In genomic region chr1:31657020-31657804, GRCh38 we compare ENCODE assay signal across 21 cellular contexts. TPM values are rescaled to one million over a fixed set of nuclear protein-coding genes. Genes with fewer than 3 reads are reported as not detected.
DNase-seq lines count a peak whose midpoint lies in the region; ATAC-seq and TF ChIP-seq lines count a peak whose summit lies in the region.
"Had no signal": no experiment of that assay in that cellular context is flagged by ENCODE, and none has a peak within 500 bp of the region (broad histone marks: within the 10 kb centered on the region; RNA-seq: fewer than 3 reads in every experiment).

No MANE protein-coding gene starts in this region.

- peaks cover 15% of the 10 kb centered on the region for H3K4me1 Mint-ChIP-seq in chondrocyte (ENCODE audit: low read depth)
- H3K4me1 Mint-ChIP-seq: CD4-positive, alpha-beta memory T cell; GM23338 had no signal

- intact Hi-C loops in Right ventricle myocardium superior (cut with DNase I), result no loop called here
- intact Hi-C loops in left ventricle myocardium superior (cut with micrococcal nuclease), result no loop called here
- intact Hi-C loops in posterior vena cava (cut with DNase I), result no loop called here

- DNase-seq in Right ventricle myocardium superior, result peak; percentile 17
- DNase-seq in left ventricle myocardium superior, result no peak
- DNase-seq in chondrocyte (ENCODE audit: low spot score), result no peak
- peak; percentile 74 for DNase-seq in posterior vena cava (ENCODE audit: low spot score)
- DNase-seq in HPDE6-E6E7 (ENCODE audit: extremely low spot score), result no peak
- DNase-seq in mesenteric fat pad (ENCODE audit: low spot score), result no peak
- no peak for DNase-seq in NCI-H69 (lab: John Stamatoyannopoulos, UW)
- DNase-seq: C1 segment of cervical spinal cord, Caco-2, HFFc6, IMR-90, MM.1S, NCI-H1694, NCI-H2029 treated with DMSO at 0.1 percent for 48 hours, NCI-H446 treated with DMSO at 0.1 percent for 48 hours, NCI-H526, RPMI8226, SHP77 treated with DMSO at 0.1 percent for 48 hours had no signal

- no peaks in the 10 kb centered on the region for H3K9me3 Mint-ChIP-seq in chondrocyte (ENCODE audit: low read depth)
- H3K9me3 Mint-ChIP-seq: CD4-positive, alpha-beta memory T cell; GM23338; HFFc6 had no signal

- peaks cover 39% of the 10 kb centered on the region for H3K36me3 Mint-ChIP-seq in chondrocyte (ENCODE audit: low read depth)
- H3K36me3 Mint-ChIP-seq: CD4-positive, alpha-beta memory T cell had no signal

- peak overlapping the region; percentile 22 for H3K27ac Mint-ChIP-seq in chondrocyte (ENCODE audit: unreplicated experiment)
- H3K27ac Mint-ChIP-seq: GM23338, HFFc6 had no signal

- ATAC-seq in Right ventricle myocardium superior (ENCODE audit: poor library complexity) (no peak), left ventricle myocardium superior (no peak), HG02870 (IDR thresholded peaks at IDR 0.05; ENCODE audit: unreplicated experiment) (no peak)
- ATAC-seq: GM23338 had no signal

- H3K27me3 Mint-ChIP-seq in chondrocyte (ENCODE audit: low read depth), result no peaks in the 10 kb centered on the region

- TF ChIP-seq CTCF in chondrocyte (IDR thresholded peaks at IDR 0.05), result no peak

- no peak overlapping the region for H3K4me3 Mint-ChIP-seq in chondrocyte (ENCODE audit: unreplicated experiment)
- H3K4me3 Mint-ChIP-seq: CD4-positive, alpha-beta memory T cell; GM23338; HFFc6 had no signal

RNA-seq across cellular contexts. Expression of gene PEF1, which starts 12.5 kb away (rescaled TPM):
- total RNA-seq in Right ventricle myocardium superior, result 31.1 TPM
- total RNA-seq in left ventricle myocardium superior, result 34.1 TPM
- total RNA-seq in chondrocyte, result 48.6 to 53.0 TPM (median 52.0 TPM) in 3 replicates
- total RNA-seq in posterior vena cava, result 10 to 100 TPM; 55.5 to 62.8 TPM
- total RNA-seq in mesenteric fat pad, result 47.9 TPM

RNA-seq across cellular contexts. Expression of gene HCRTR1, which starts 39.7 kb away (rescaled TPM):
- 0.46 TPM for total RNA-seq in Right ventricle myocardium superior
- total RNA-seq in left ventricle myocardium superior, result 0.67 TPM
- 0.21 to 0.45 TPM in 2 of 3 replicates, not detected in the other for total RNA-seq in chondrocyte
- total RNA-seq in posterior vena cava, result not detected
- total RNA-seq in mesenteric fat pad, result 0.39 TPM
- total RNA-seq: Caco-2; CD4-positive, alpha-beta memory T cell; HFFc6; IMR-90 had no signal

RNA-seq across cellular contexts. Expression of gene COL16A1, which starts 46.6 kb away (rescaled TPM):
- total RNA-seq in Right ventricle myocardium superior, result 10.9 TPM
- 16.1 TPM for total RNA-seq in left ventricle myocardium superior
- total RNA-seq in chondrocyte, result 230 to 272 TPM (median 262 TPM) in 3 replicates
- total RNA-seq in posterior vena cava, result 100 to 1,000 TPM in 1 of 2 donors, 10 to 100 TPM in 1; 93.3 to 179 TPM
- 38.9 TPM for total RNA-seq in mesenteric fat pad
- total RNA-seq: CD4-positive, alpha-beta memory T cell had no signal

Comparison
In these comparisons a context has a peak if more than half of its experiments do, and no peak if none do; other contexts are left out.
1. DNase-seq: peak in Right ventricle myocardium superior (single experiment) and posterior vena cava (single experiment); none in left ventricle myocardium superior (single experiment), chondrocyte (single experiment), HPDE6-E6E7 (single experiment), mesenteric fat pad (single experiment) and NCI-H69 (single experiment).